ENCODE assay signal across 1 cellular context in the genomic region with DNA sequence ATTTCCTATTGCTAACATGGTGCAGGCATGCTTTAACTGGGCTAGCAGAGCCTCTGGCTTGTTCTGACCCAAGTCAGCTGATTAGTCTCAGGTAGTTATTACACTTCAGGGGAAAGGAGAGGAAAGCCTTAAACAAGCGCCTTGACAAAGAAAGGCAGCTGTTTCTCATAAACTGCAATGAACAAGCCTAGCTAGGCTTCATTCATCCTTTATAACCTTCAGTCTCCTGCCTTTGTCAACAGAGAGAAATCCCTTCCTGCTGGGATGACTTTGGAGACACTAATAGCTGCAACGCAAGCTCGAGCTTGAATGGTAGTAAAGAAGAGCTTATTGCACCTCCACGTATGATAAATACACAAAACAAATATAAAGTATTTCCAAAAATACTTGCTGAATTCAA.
TF ChIP-seq lines count a peak whose summit lies in the region.

No MANE protein-coding gene starts in this region.

TF ChIP-seq in H1, 55 proteins besides CTCF, POLR2A, EP300 and RAD21:
- TF ChIP-seq, protein P1, sequence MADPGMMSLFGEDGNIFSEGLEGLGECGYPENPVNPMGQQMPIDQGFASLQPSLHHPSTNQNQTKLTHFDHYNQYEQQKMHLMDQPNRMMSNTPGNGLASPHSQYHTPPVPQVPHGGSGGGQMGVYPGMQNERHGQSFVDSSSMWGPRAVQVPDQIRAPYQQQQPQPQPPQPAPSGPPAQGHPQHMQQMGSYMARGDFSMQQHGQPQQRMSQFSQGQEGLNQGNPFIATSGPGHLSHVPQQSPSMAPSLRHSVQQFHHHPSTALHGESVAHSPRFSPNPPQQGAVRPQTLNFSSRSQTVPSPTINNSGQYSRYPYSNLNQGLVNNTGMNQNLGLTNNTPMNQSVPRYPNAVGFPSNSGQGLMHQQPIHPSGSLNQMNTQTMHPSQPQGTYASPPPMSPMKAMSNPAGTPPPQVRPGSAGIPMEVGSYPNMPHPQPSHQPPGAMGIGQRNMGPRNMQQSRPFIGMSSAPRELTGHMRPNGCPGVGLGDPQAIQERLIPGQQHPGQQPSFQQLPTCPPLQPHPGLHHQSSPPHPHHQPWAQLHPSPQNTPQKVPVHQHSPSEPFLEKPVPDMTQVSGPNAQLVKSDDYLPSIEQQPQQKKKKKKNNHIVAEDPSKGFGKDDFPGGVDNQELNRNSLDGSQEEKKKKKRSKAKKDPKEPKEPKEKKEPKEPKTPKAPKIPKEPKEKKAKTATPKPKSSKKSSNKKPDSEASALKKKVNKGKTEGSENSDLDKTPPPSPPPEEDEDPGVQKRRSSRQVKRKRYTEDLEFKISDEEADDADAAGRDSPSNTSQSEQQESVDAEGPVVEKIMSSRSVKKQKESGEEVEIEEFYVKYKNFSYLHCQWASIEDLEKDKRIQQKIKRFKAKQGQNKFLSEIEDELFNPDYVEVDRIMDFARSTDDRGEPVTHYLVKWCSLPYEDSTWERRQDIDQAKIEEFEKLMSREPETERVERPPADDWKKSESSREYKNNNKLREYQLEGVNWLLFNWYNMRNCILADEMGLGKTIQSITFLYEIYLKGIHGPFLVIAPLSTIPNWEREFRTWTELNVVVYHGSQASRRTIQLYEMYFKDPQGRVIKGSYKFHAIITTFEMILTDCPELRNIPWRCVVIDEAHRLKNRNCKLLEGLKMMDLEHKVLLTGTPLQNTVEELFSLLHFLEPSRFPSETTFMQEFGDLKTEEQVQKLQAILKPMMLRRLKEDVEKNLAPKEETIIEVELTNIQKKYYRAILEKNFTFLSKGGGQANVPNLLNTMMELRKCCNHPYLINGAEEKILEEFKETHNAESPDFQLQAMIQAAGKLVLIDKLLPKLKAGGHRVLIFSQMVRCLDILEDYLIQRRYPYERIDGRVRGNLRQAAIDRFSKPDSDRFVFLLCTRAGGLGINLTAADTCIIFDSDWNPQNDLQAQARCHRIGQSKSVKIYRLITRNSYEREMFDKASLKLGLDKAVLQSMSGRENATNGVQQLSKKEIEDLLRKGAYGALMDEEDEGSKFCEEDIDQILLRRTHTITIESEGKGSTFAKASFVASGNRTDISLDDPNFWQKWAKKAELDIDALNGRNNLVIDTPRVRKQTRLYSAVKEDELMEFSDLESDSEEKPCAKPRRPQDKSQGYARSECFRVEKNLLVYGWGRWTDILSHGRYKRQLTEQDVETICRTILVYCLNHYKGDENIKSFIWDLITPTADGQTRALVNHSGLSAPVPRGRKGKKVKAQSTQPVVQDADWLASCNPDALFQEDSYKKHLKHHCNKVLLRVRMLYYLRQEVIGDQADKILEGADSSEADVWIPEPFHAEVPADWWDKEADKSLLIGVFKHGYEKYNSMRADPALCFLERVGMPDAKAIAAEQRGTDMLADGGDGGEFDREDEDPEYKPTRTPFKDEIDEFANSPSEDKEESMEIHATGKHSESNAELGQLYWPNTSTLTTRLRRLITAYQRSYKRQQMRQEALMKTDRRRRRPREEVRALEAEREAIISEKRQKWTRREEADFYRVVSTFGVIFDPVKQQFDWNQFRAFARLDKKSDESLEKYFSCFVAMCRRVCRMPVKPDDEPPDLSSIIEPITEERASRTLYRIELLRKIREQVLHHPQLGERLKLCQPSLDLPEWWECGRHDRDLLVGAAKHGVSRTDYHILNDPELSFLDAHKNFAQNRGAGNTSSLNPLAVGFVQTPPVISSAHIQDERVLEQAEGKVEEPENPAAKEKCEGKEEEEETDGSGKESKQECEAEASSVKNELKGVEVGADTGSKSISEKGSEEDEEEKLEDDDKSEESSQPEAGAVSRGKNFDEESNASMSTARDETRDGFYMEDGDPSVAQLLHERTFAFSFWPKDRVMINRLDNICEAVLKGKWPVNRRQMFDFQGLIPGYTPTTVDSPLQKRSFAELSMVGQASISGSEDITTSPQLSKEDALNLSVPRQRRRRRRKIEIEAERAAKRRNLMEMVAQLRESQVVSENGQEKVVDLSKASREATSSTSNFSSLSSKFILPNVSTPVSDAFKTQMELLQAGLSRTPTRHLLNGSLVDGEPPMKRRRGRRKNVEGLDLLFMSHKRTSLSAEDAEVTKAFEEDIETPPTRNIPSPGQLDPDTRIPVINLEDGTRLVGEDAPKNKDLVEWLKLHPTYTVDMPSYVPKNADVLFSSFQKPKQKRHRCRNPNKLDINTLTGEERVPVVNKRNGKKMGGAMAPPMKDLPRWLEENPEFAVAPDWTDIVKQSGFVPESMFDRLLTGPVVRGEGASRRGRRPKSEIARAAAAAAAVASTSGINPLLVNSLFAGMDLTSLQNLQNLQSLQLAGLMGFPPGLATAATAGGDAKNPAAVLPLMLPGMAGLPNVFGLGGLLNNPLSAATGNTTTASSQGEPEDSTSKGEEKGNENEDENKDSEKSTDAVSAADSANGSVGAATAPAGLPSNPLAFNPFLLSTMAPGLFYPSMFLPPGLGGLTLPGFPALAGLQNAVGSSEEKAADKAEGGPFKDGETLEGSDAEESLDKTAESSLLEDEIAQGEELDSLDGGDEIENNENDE (IDR thresholded peaks at IDR 0.05; ENCODE audit: insufficient replicate concordance, low read length): no peak
- TF ChIP-seq BACH1 (IDR thresholded peaks at IDR 0.05; ENCODE audit: low read length) (no peak), JUN (IDR thresholded peaks at IDR 0.05; ENCODE audit: low read depth, low read length) (no peak), CBX8 (IDR thresholded peaks at IDR 0.05; ENCODE audit: borderline replicate concordance, low read depth, low read length) (no peak)
